ENCODE assay signal across 1 cellular context in genomic region chr1:161223805-161224694, GRCh38.
TF ChIP-seq lines count a peak whose summit lies in the region.

No MANE protein-coding gene starts in this region.

TF ChIP-seq in WTC11, 78 proteins besides CTCF, POLR2A, EP300 and RAD21 (continued from another document):
- TF ChIP-seq, protein P1, sequence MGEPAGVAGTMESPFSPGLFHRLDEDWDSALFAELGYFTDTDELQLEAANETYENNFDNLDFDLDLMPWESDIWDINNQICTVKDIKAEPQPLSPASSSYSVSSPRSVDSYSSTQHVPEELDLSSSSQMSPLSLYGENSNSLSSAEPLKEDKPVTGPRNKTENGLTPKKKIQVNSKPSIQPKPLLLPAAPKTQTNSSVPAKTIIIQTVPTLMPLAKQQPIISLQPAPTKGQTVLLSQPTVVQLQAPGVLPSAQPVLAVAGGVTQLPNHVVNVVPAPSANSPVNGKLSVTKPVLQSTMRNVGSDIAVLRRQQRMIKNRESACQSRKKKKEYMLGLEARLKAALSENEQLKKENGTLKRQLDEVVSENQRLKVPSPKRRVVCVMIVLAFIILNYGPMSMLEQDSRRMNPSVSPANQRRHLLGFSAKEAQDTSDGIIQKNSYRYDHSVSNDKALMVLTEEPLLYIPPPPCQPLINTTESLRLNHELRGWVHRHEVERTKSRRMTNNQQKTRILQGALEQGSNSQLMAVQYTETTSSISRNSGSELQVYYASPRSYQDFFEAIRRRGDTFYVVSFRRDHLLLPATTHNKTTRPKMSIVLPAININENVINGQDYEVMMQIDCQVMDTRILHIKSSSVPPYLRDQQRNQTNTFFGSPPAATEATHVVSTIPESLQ (CRISPR knock-in tag; IDR thresholded peaks at IDR 0.05): no peak
- TF ChIP-seq E2F4 (CRISPR knock-in tag; IDR thresholded peaks at IDR 0.05; ENCODE audit: borderline replicate concordance, low read depth): no peak
